Comparison of ENCODE assay signal across 9 cellular contexts in genomic region chr1:169595764-169596711, GRCh38. TPM values are rescaled to one million over a fixed set of nuclear protein-coding genes. Genes with fewer than 3 reads are reported as not detected.
DNase-seq lines count a peak whose midpoint lies in the region; ATAC-seq, FAIRE-seq and TF ChIP-seq lines count a peak whose summit lies in the region.
"Had no signal": no experiment of that assay in that cellular context is flagged by ENCODE, and none has a peak within 500 bp of the region (broad histone marks: within the 10 kb centered on the region; RNA-seq: fewer than 3 reads in every experiment).

No MANE protein-coding gene starts in this region.

- DNase-seq in activated naive CD4-positive, alpha-beta T cell treated with anti-CD3 and anti-CD28 coated beads, Interleukin-2, amount 50 U/mL, for 72 hours (ENCODE audit: low spot score in 2 of 2) = peak in 1 of 2 donors; percentile 28
- DNase-seq in activated naive CD4-positive, alpha-beta T cell treated with Interleukin-2 at 50 U/mL for 16 hours = no peak
- DNase-seq in RKO (ENCODE audit: low spot score) (peak; percentile 40), endothelial cell of umbilical vein (ENCODE audit: low read depth, low spot score) (peak; percentile 46), pons (ENCODE audit: low spot score) (no peak), MV-4-11 (lab: John Stamatoyannopoulos, UW) (no peak), NCI-H526 treated with DMSO at 0.1 percent for 48 hours (lab: John Stamatoyannopoulos, UW) (no peak)
- peak; percentile 20 to 29 for DNase-seq in stimulated activated naive CD8-positive, alpha-beta T cell treated with anti-CD3 and anti-CD28 coated beads, Interleukin-15, amount 100 ng/mL, for 72 hours

- H2AFZ ChIP-seq in endothelial cell of umbilical vein (ENCODE audit: low read depth, low read length) = no peak overlapping the region

- intact Hi-C loops in endothelial cell of umbilical vein (cut with micrococcal nuclease) = no loop called here

- H3K9ac ChIP-seq in endothelial cell of umbilical vein (replicated peaks; ENCODE audit: extremely low read depth, insufficient read depth, low read length) = no peak overlapping the region

- no peaks in the 10 kb centered on the region for H3K36me3 ChIP-seq in endothelial cell of umbilical vein (ENCODE audit: control insufficient read depth in 2 of 2, extremely low read depth in 1 of 2, insufficient read depth in 2 of 2, low read length in 2 of 2)

- H3K27me3 Mint-ChIP-seq in stimulated activated naive CD8-positive, alpha-beta T cell treated with anti-CD3 and anti-CD28 coated beads, Interleukin-15, amount 100 ng/mL, for 72 hours = no peaks in the 10 kb centered on the region

- no peak for TF ChIP-seq POLR2A in endothelial cell of umbilical vein (IDR thresholded peaks at IDR 0.05; ENCODE audit: low read depth, low read length)

- peaks cover 3 to 12% of the 10 kb centered on the region in 2 experiments for H3K27me3 ChIP-seq in endothelial cell of umbilical vein (ENCODE audit: control insufficient read depth in 2 of 2, insufficient read depth in 2 of 2, low read length in 2 of 2)

- CTCF ChIA-PET in endothelial cell of umbilical vein (lab: Charles Lee) = interaction anchor here (0.7 to 3.0 kb wide), 6 partner anchors 10 to 993 kb away, joined by 3 to 26 read pairs (median 4); partner anchors contain the start of gene F5

- H3K4me3 Mint-ChIP-seq in stimulated activated naive CD8-positive, alpha-beta T cell treated with anti-CD3 and anti-CD28 coated beads, Interleukin-15, amount 100 ng/mL, for 72 hours = no peak overlapping the region

- no peaks in the 10 kb centered on the region for H3K9me3 ChIP-seq in endothelial cell of umbilical vein (replicated peaks; ENCODE audit: control insufficient read depth, insufficient read depth, low read length)

- H3K9me1 ChIP-seq in endothelial cell of umbilical vein (replicated peaks; ENCODE audit: control insufficient read depth, extremely low read depth, insufficient read depth, low read length) = no peaks in the 10 kb centered on the region

- H3K4me1 ChIP-seq in endothelial cell of umbilical vein (ENCODE audit: control insufficient read depth, extremely low read depth, insufficient read depth, low read length) = no peaks in the 10 kb centered on the region

- H3K4me3 ChIP-seq in endothelial cell of umbilical vein (replicated peaks in 1 of 3; ENCODE audit: insufficient read depth in 1 of 3, low read depth in 1 of 3, low read length in 3 of 3) = no peak overlapping the region
- H3K4me3 ChIP-seq: skin epidermis had no signal

- H3K4me1 Mint-ChIP-seq in stimulated activated naive CD8-positive, alpha-beta T cell treated with anti-CD3 and anti-CD28 coated beads, Interleukin-15, amount 100 ng/mL, for 72 hours = peaks cover 72% of the 10 kb centered on the region

- peaks cover 4 to 8% of the 10 kb centered on the region in 2 donors for H3K9me3 Mint-ChIP-seq in activated naive CD4-positive, alpha-beta T cell treated with anti-CD3 and anti-CD28 coated beads, Interleukin-2, amount 50 U/mL, for 72 hours
- no peaks in the 10 kb centered on the region for H3K9me3 Mint-ChIP-seq in stimulated activated naive CD8-positive, alpha-beta T cell treated with anti-CD3 and anti-CD28 coated beads, Interleukin-15, amount 100 ng/mL, for 72 hours

- H3K4me2 ChIP-seq in endothelial cell of umbilical vein (ENCODE audit: insufficient read depth, low read length) = no peak overlapping the region

- TF ChIP-seq CTCF in endothelial cell of umbilical vein (IDR thresholded peaks at IDR 0.05; ENCODE audit: extremely low read depth in 1 of 2, insufficient read depth in 1 of 2, low read depth in 1 of 2, low read length in 2 of 2) = no peak

- H3K79me2 ChIP-seq in endothelial cell of umbilical vein (ENCODE audit: control insufficient read depth, insufficient read depth, low read length) = no peaks in the 10 kb centered on the region

- peak; percentile 71 for FAIRE-seq in endothelial cell of umbilical vein (lab: Jason Lieb, UNC)

- H3K27ac ChIP-seq in endothelial cell of umbilical vein (ENCODE audit: insufficient read depth, low read depth, low read length) = no peak overlapping the region
- H3K27ac ChIP-seq: skin epidermis had no signal

- no peaks in the 10 kb centered on the region for H3K36me3 Mint-ChIP-seq in activated naive CD4-positive, alpha-beta T cell treated with anti-CD3 and anti-CD28 coated beads, Interleukin-2, amount 50 U/mL, for 72 hours

- dilution Hi-C loops in endothelial cell of umbilical vein (cut with MboI; ENCODE audit: extremely low pct_ligation_motif_present, low sequenced_read_pairs) = no loop called here

- peak; percentile 15 to 24 for ATAC-seq in activated naive CD4-positive, alpha-beta T cell treated with anti-CD3 and anti-CD28 coated beads, Interleukin-2, amount 50 U/mL, for 72 hours
- ATAC-seq in stimulated activated naive CD8-positive, alpha-beta T cell treated with anti-CD3 and anti-CD28 coated beads, Interleukin-15, amount 100 ng/mL, for 72 hours = peak; percentile 62

- no TSS peak for BruUV-seq in endothelial cell of umbilical vein (replicated peaks; lab: Mats Ljungman, UMichigan)

- POLR2A ChIA-PET in endothelial cell of umbilical vein (lab: Charles Lee) = no interaction called here

- H3K27ac Mint-ChIP-seq in activated naive CD4-positive, alpha-beta T cell treated with anti-CD3 and anti-CD28 coated beads, Interleukin-2, amount 50 U/mL, for 72 hours = peak overlapping the region in 1 of 2 donors; percentile 10
- no peak overlapping the region for H3K27ac Mint-ChIP-seq in stimulated activated naive CD8-positive, alpha-beta T cell treated with anti-CD3 and anti-CD28 coated beads, Interleukin-15, amount 100 ng/mL, for 72 hours

- H4K20me1 ChIP-seq in endothelial cell of umbilical vein (replicated peaks; ENCODE audit: control insufficient read depth, extremely low read depth, insufficient read depth, low read length) = no peaks in the 10 kb centered on the region

TF ChIP-seq in endothelial cell of umbilical vein, 7 proteins besides CTCF, POLR2A, EP300 and RAD21:
- no peak for TF ChIP-seq MYC (IDR thresholded peaks at IDR 0.05; ENCODE audit: low read depth, low read length)

RNA-seq across cellular contexts. Expression of gene F5, which starts 9.8 kb away (rescaled TPM):
- 10 to 100 TPM; 90.3 to 93.5 TPM for total RNA-seq in activated naive CD4-positive, alpha-beta T cell treated with anti-CD3 and anti-CD28 coated beads, Interleukin-2, amount 50 U/mL, for 72 hours
- not detected in 2 replicates for total RNA-seq in endothelial cell of umbilical vein
- not detected in 2 replicates for polyA plus RNA-seq in endothelial cell of umbilical vein
- not detected in 2 replicates for polyA plus RNA-seq in endothelial cell of umbilical vein (2011; cell fraction: cytosol; rRNA removed)
- not detected in 2 replicates for polyA plus RNA-seq in endothelial cell of umbilical vein (2011; cell fraction: nucleus; rRNA removed)
- polyA plus RNA-seq in endothelial cell of umbilical vein (2012) = not detected in 2 replicates
- polyA minus RNA-seq in endothelial cell of umbilical vein = 0.02 TPM in 1 of 2 replicates, not detected in the other
- polyA minus RNA-seq in endothelial cell of umbilical vein (2011; cell fraction: cytosol; rRNA and poly(A)+ RNA removed) = not detected
- not detected in 2 replicates for polyA minus RNA-seq in endothelial cell of umbilical vein (2011; cell fraction: nucleus; rRNA and poly(A)+ RNA removed)

RNA-seq across cellular contexts. Expression of gene SELP, which starts 33.9 kb away (rescaled TPM):
- total RNA-seq in activated naive CD4-positive, alpha-beta T cell treated with anti-CD3 and anti-CD28 coated beads, Interleukin-2, amount 50 U/mL, for 72 hours = 1 to 10 TPM; 1.5 to 2.0 TPM
- total RNA-seq in endothelial cell of umbilical vein = 0.48 and 1.3 TPM in 2 replicates
- polyA plus RNA-seq in endothelial cell of umbilical vein = 1.6 and 1.9 TPM in 2 replicates
- polyA plus RNA-seq in endothelial cell of umbilical vein (2011; cell fraction: cytosol; rRNA removed) = 1.2 TPM in 2 replicates
- 1.8 and 2.0 TPM in 2 replicates for polyA plus RNA-seq in endothelial cell of umbilical vein (2011; cell fraction: nucleus; rRNA removed)
- polyA plus RNA-seq in endothelial cell of umbilical vein (2012) = 3.4 and 4.0 TPM in 2 replicates
- polyA minus RNA-seq in endothelial cell of umbilical vein = 1.1 and 1.8 TPM in 2 replicates
- polyA minus RNA-seq in endothelial cell of umbilical vein (2011; cell fraction: cytosol; rRNA and poly(A)+ RNA removed) = not detected
- polyA minus RNA-seq in endothelial cell of umbilical vein (2011; cell fraction: nucleus; rRNA and poly(A)+ RNA removed) = 1.1 and 1.4 TPM in 2 replicates

Comparison
In these comparisons a context has a peak if more than half of its experiments do, and no peak if none do; other contexts are left out.
1. DNase-seq: peak in RKO (single experiment), endothelial cell of umbilical vein (single experiment) and stimulated activated naive CD8-positive, alpha-beta T cell treated with anti-CD3 and anti-CD28 coated beads, Interleukin-15, amount 100 ng/mL, for 72 hours (2 of 2); none in activated naive CD4-positive, alpha-beta T cell treated with Interleukin-2 at 50 U/mL for 16 hours (single experiment), pons (single experiment), MV-4-11 (single experiment) and NCI-H526 treated with DMSO at 0.1 percent for 48 hours (single experiment).
2. RNA of gene F5, which starts 9.8 kb away (total RNA-seq): 90.3 to 93.5 TPM in activated naive CD4-positive, alpha-beta T cell treated with anti-CD3 and anti-CD28 coated beads, Interleukin-2, amount 50 U/mL, for 72 hours; not detected in endothelial cell of umbilical vein; every median in the first group is over 10 times any median in the second.